Comparison of ENCODE assay signal across 8 cellular contexts in the genomic region with DNA sequence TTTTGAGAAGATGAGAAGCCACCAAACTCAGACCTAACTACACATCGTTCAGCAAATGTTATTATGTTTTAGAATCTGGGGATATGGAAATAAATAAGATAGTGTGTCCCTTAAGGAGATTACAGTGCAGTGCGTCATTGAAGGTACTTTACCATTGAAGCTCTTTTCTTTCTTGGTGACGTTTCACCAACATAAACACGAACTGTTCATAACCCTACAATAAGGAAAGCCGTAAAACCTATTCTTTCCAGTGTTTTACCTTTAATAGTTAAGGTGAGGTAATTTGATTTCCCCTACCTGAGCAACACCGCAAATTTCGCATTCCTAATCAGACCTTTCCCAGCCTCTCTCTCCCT. TPM values are rescaled to one million over a fixed set of nuclear protein-coding genes. Genes with fewer than 3 reads are reported as not detected.
DNase-seq lines count a peak whose midpoint lies in the region; ATAC-seq and TF ChIP-seq lines count a peak whose summit lies in the region.

No MANE protein-coding gene starts in this region.

- H3K27ac Mint-ChIP-seq in activated naive CD8-positive, alpha-beta T cell treated with anti-CD3 and anti-CD28 coated beads, Interleukin-2, amount 10 ng/mL, durations not matched to agents 7 days and 5 days = peak overlapping the region; percentile 99

- peak; percentile 60 for TF ChIP-seq CTCF in C4-2B (conservative IDR thresholded peaks at IDR 0.05)
- no peak for TF ChIP-seq CTCF in HEK293 (tag by site-specific recombination; IDR thresholded peaks at IDR 0.05)
- TF ChIP-seq CTCF in lower leg skin (IDR thresholded peaks at IDR 0.05) = no peak
- peak in 1 of 3 experiments; percentile 3 for TF ChIP-seq CTCF in vagina (IDR thresholded peaks at IDR 0.05)
- no peak for TF ChIP-seq CTCF in omental fat pad (IDR thresholded peaks at IDR 0.05)

- H3K27ac ChIP-seq in C4-2B = peak overlapping the region; percentile 88
- peak overlapping the region; percentile 85 for H3K27ac ChIP-seq in HEK293 (ENCODE audit: extremely low read depth, low read depth, low read length)
- H3K27ac ChIP-seq in vagina = peak overlapping the region; percentile 80

- intact Hi-C loops in lower leg skin (cut with DNase I; ENCODE audit: low total_unique reads) (no loop called here), vagina (cut with DNase I) (no loop called here)

- peaks cover 9% of the 10 kb centered on the region for H3K4me1 Mint-ChIP-seq in activated naive CD8-positive, alpha-beta T cell treated with anti-CD3 and anti-CD28 coated beads, Interleukin-2, amount 10 ng/mL, durations not matched to agents 7 days and 5 days

- no peak for TF ChIP-seq POLR2A in lower leg skin (IDR thresholded peaks at IDR 0.05)
- TF ChIP-seq POLR2A in vagina (IDR thresholded peaks at IDR 0.05) = no peak

- no peak for DNase-seq in activated naive CD8-positive, alpha-beta T cell treated with anti-CD3 and anti-CD28 coated beads, Interleukin-2, amount 10 ng/mL, durations not matched to agents 7 days and 5 days
- no peak for DNase-seq in lower leg skin (ENCODE audit: low spot score in 2 of 2)
- no peak for DNase-seq in vagina (ENCODE audit: extremely low spot score in 2 of 2)
- DNase-seq in NCI-H2107 treated with DMSO at 0.1 percent for 48 hours (lab: John Stamatoyannopoulos, UW; ENCODE audit: unreplicated experiment) = no peak
- no peak for DNase-seq in omental fat pad (ENCODE audit: low spot score)

- H3K9me3 Mint-ChIP-seq in activated naive CD8-positive, alpha-beta T cell treated with anti-CD3 and anti-CD28 coated beads, Interleukin-2, amount 10 ng/mL, durations not matched to agents 7 days and 5 days = no peaks in the 10 kb centered on the region

- no peaks in the 10 kb centered on the region for H3K27me3 ChIP-seq in vagina

- peaks cover 8% of the 10 kb centered on the region for H3K27me3 Mint-ChIP-seq in activated naive CD8-positive, alpha-beta T cell treated with anti-CD3 and anti-CD28 coated beads, Interleukin-2, amount 10 ng/mL, durations not matched to agents 7 days and 5 days

- H3K9me3 ChIP-seq in HEK293 (ENCODE audit: control insufficient read depth, insufficient read depth, low read depth, low read length) (no peaks in the 10 kb centered on the region), vagina (no peaks in the 10 kb centered on the region)

- H3K4me3 Mint-ChIP-seq in activated naive CD8-positive, alpha-beta T cell treated with anti-CD3 and anti-CD28 coated beads, Interleukin-2, amount 10 ng/mL, durations not matched to agents 7 days and 5 days = peak overlapping the region; percentile 97

- H3K36me3 Mint-ChIP-seq in activated naive CD8-positive, alpha-beta T cell treated with anti-CD3 and anti-CD28 coated beads, Interleukin-2, amount 10 ng/mL, durations not matched to agents 7 days and 5 days = peaks cover 10% of the 10 kb centered on the region

- WGBS in lower leg skin, 2 donors = 13 to 15% methylated on average over 7 of the region's 7 CpGs

- H3K4me3 ChIP-seq in HEK293 (ENCODE audit: low read depth, low read length) = peak overlapping the region; percentile 74
- peak overlapping the region; percentile 54 for H3K4me3 ChIP-seq in lower leg skin (ENCODE audit: low read depth, poor library complexity, severe bottlenecking)
- peak overlapping the region; percentile 77 to 78 for H3K4me3 ChIP-seq in vagina

- H3K4me1 ChIP-seq in HEK293 (ENCODE audit: control insufficient read depth, insufficient read depth, low read length) (no peaks in the 10 kb centered on the region), vagina (peaks cover 17% of the 10 kb centered on the region)

- H3K36me3 ChIP-seq in HEK293 (ENCODE audit: control insufficient read depth in 2 of 2, insufficient read depth in 1 of 2, low read length in 2 of 2) (peaks cover 22 to 29% of the 10 kb centered on the region in 2 experiments), vagina (peaks cover 0 to 9% of the 10 kb centered on the region in 2 donors)

- POLR2A ChIA-PET in HEK293 (lab: Yijun Ruan, JAX) = interaction anchor here (0.5 kb wide), 1 partner anchor 57 kb away, joined by 3 read pairs; no protein-coding TSS in a partner anchor
- POLR2A ChIA-PET in activated naive CD8-positive, alpha-beta T cell treated with anti-CD3 and anti-CD28 coated beads, Interleukin-2, amount 10 ng/mL, durations not matched to agents 7 days and 5 days (lab: Charles Lee) = interaction anchor here (1.4 to 2.7 kb wide), 3 partner anchors 36 to 135 kb away, joined by 7 to 18 read pairs (median 11); a partner anchor contains a TSS

- CTCF ChIA-PET in HEK293 (lab: Yijun Ruan, JAX) = interaction anchor here (0.5 kb wide), 1 partner anchor 16 kb away, joined by 3 read pairs; no protein-coding TSS in a partner anchor

- ATAC-seq in activated naive CD8-positive, alpha-beta T cell treated with anti-CD3 and anti-CD28 coated beads, Interleukin-2, amount 10 ng/mL, durations not matched to agents 7 days and 5 days (ENCODE audit: low read depth) = peak; percentile 9
- ATAC-seq in HG03432 (IDR thresholded peaks at IDR 0.05; ENCODE audit: unreplicated experiment) (no peak), omental fat pad (ENCODE audit: low FRiP score) (no peak)

TF ChIP-seq in HEK293, 187 proteins besides CTCF, POLR2A, EP300 and RAD21:
- no peak for TF ChIP-seq ZNF10 (tag by site-specific recombination; IDR thresholded peaks at IDR 0.05)
- TF ChIP-seq ZNF521 (tag by site-specific recombination; IDR thresholded peaks at IDR 0.05) = no peak
- TF ChIP-seq ZNF140 (tag by site-specific recombination; IDR thresholded peaks at IDR 0.05) = no peak
- TF ChIP-seq, protein P1, sequence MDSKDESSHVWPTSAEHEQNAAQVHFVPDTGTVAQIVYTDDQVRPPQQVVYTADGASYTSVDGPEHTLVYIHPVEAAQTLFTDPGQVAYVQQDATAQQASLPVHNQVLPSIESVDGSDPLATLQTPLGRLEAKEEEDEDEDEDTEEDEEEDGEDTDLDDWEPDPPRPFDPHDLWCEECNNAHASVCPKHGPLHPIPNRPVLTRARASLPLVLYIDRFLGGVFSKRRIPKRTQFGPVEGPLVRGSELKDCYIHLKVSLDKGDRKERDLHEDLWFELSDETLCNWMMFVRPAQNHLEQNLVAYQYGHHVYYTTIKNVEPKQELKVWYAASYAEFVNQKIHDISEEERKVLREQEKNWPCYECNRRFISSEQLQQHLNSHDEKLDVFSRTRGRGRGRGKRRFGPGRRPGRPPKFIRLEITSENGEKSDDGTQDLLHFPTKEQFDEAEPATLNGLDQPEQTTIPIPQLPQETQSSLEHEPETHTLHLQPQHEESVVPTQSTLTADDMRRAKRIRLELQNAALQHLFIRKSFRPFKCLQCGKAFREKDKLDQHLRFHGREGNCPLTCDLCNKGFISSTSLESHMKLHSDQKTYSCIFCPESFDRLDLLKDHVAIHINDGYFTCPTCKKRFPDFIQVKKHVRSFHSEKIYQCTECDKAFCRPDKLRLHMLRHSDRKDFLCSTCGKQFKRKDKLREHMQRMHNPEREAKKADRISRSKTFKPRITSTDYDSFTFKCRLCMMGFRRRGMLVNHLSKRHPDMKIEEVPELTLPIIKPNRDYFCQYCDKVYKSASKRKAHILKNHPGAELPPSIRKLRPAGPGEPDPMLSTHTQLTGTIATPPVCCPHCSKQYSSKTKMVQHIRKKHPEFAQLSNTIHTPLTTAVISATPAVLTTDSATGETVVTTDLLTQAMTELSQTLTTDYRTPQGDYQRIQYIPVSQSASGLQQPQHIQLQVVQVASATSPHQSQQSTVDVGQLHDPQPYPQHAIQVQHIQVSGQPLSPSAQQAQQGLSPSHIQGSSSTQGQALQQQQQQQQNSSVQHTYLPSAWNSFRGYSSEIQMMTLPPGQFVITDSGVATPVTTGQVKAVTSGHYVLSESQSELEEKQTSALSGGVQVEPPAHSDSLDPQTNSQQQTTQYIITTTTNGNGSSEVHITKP (tag by site-specific recombination; IDR thresholded peaks at IDR 0.05) = no peak
- no peak for TF ChIP-seq KLF8 (tag by site-specific recombination; IDR thresholded peaks at IDR 0.05)
- no peak for TF ChIP-seq KLF10 (tag by site-specific recombination; IDR thresholded peaks at IDR 0.05)
- no peak for TF ChIP-seq IKZF3 (tag by site-specific recombination; IDR thresholded peaks at IDR 0.05)
- TF ChIP-seq BCL11B (tag by site-specific recombination; IDR thresholded peaks at IDR 0.05; ENCODE audit: low read depth) = no peak
- TF ChIP-seq SCRT2 (tag by site-specific recombination; IDR thresholded peaks at IDR 0.05) = no peak
- no peak for TF ChIP-seq ZNF626 (tag by site-specific recombination; IDR thresholded peaks at IDR 0.05)
- TF ChIP-seq BCL11A (tag by site-specific recombination; IDR thresholded peaks at IDR 0.05; ENCODE audit: low read depth) = no peak
- TF ChIP-seq GLI4 (tag by site-specific recombination; IDR thresholded peaks at IDR 0.05) = no peak
- TF ChIP-seq ZNF394 (tag by site-specific recombination; IDR thresholded peaks at IDR 0.05; ENCODE audit: borderline replicate concordance) = no peak
- TF ChIP-seq, protein P2, sequence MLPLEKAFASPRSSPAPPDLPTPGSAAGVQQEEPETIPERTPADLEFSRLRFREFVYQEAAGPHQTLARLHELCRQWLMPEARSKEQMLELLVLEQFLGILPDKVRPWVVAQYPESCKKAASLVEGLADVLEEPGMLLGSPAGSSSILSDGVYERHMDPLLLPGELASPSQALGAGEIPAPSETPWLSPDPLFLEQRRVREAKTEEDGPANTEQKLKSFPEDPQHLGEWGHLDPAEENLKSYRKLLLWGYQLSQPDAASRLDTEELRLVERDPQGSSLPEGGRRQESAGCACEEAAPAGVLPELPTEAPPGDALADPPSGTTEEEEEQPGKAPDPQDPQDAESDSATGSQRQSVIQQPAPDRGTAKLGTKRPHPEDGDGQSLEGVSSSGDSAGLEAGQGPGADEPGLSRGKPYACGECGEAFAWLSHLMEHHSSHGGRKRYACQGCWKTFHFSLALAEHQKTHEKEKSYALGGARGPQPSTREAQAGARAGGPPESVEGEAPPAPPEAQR (tag by site-specific recombination; IDR thresholded peaks at IDR 0.05) = no peak

RNA-seq across cellular contexts. Expression of a gene that starts 0.8 kb away (rescaled TPM):
- 10 to 100 TPM; 55.3 to 58.9 TPM for total RNA-seq in activated naive CD8-positive, alpha-beta T cell treated with anti-CD3 and anti-CD28 coated beads, Interleukin-2, amount 10 ng/mL, durations not matched to agents 7 days and 5 days
- total RNA-seq in lower leg skin (10 to 100 TPM; 13.4 to 37.5 (median 16.5) TPM), vagina (19.2 TPM), omental fat pad (10 to 100 TPM; 20.0 to 39.1 (median 27.2) TPM)
